In genomic region chr2:5695641-5696350, GRCh38 we compare ENCODE assay signal across 9 cellular contexts. TPM values are rescaled to one million over a fixed set of nuclear protein-coding genes. Genes with fewer than 3 reads are reported as not detected.
DNase-seq lines count a peak whose midpoint lies in the region; ATAC-seq, FAIRE-seq and TF ChIP-seq lines count a peak whose summit lies in the region.
"Had no signal": no experiment of that assay in that cellular context is flagged by ENCODE, and none has a peak within 500 bp of the region (broad histone marks: within the 10 kb centered on the region; RNA-seq: fewer than 3 reads in every experiment).

No MANE protein-coding gene starts in this region.

- H3F3A ChIP-seq in GM23338 (replicated peaks; ENCODE audit: low read depth) = 0 out of 2 replicates have a peak, but pooled peaks cover 2% of the 10 kb centered on the region

- H3K36me3 ChIP-seq in GM23338 (ENCODE audit: insufficient read depth) (no peaks in the 10 kb centered on the region), kidney epithelial cell (ENCODE audit: control insufficient read depth, insufficient read depth, low read length) (no peaks in the 10 kb centered on the region)
- H3K36me3 ChIP-seq: neutrophil had no signal

- H3K79me2 ChIP-seq in GM23338 (replicated peaks; ENCODE audit: insufficient read depth) = peaks cover 56% of the 10 kb centered on the region

- peaks cover 9% of the 10 kb centered on the region for H3K9me3 Mint-ChIP-seq in GM23338
- no peaks in the 10 kb centered on the region for H3K9me3 Mint-ChIP-seq in activated CD8-positive, alpha-beta T cell treated with anti-CD3 and anti-CD28 coated beads for 36 hours

- H2AFZ ChIP-seq in GM23338 = no peak overlapping the region

- ATAC-seq in A549 (peak in 1 of 2 experiments; percentile 34; a peak in 3 of 6 replicates), GM23338 (peak; percentile 8), GM18867 (IDR thresholded peaks at IDR 0.05; ENCODE audit: unreplicated experiment) (no peak), GM19397 (IDR thresholded peaks at IDR 0.05; ENCODE audit: unreplicated experiment) (no peak)
- no peak for ATAC-seq in activated CD8-positive, alpha-beta T cell treated with anti-CD3 and anti-CD28 coated beads for 36 hours

- no peak overlapping the region for H3K4me3 ChIP-seq in A549
- H3K4me3 ChIP-seq in GM23338 = peak overlapping the region; percentile 97
- H3K4me3 ChIP-seq in kidney epithelial cell (ENCODE audit: low read depth, low read length) = peak overlapping the region; percentile 68

- POLR2A ChIA-PET in A549 (lab: Yijun Ruan, JAX) = no interaction called here
- POLR2A ChIA-PET in activated CD8-positive, alpha-beta T cell treated with anti-CD3 and anti-CD28 coated beads for 36 hours (lab: Charles Lee) = no interaction called here

- WGBS in A549 (ENCODE audit: missing lambda C conversion rate) = 12% methylated on average over 41 of the region's 41 CpGs

- H3K4me2 ChIP-seq in A549 = peak overlapping the region; percentile 51
- H3K4me2 ChIP-seq in GM23338 = peak overlapping the region; percentile 96

- TF ChIP-seq CTCF in A549 (IDR thresholded peaks at IDR 0.05) (no peak), GM23338 (conservative IDR thresholded peaks at IDR 0.05; ENCODE audit: low read depth in 2 of 2) (no peak), kidney epithelial cell (IDR thresholded peaks at IDR 0.05; ENCODE audit: insufficient read depth, low read length, poor library complexity, severe bottlenecking) (peak; percentile 2)
- no peak for TF ChIP-seq CTCF in activated CD8-positive, alpha-beta T cell treated with anti-CD3 and anti-CD28 coated beads for 36 hours (IDR thresholded peaks at IDR 0.05)

- TF ChIP-seq EP300 in A549 (IDR thresholded peaks at IDR 0.05) = no peak

- H3K27me3 ChIP-seq in GM23338 (ENCODE audit: insufficient read depth) (peaks cover 23% of the 10 kb centered on the region), kidney epithelial cell (ENCODE audit: control insufficient read depth, insufficient read depth, low read length) (no peaks in the 10 kb centered on the region)

- no peak overlapping the region for H3K27ac ChIP-seq in A549
- peak overlapping the region; percentile 16; the same call in 1 of the 2 replicates for H3K27ac ChIP-seq in GM23338 (ENCODE audit: low read depth)
- H3K27ac ChIP-seq: neutrophil had no signal

- no peaks in the 10 kb centered on the region for H3K9me2 ChIP-seq in GM23338 (ENCODE audit: insufficient read depth)

- no peak for TF ChIP-seq POLR2A in A549 (IDR thresholded peaks at IDR 0.05; ENCODE audit: low read length)

- H3K27ac Mint-ChIP-seq in GM23338 = peak overlapping the region; percentile 87
- H3K27ac Mint-ChIP-seq in activated CD8-positive, alpha-beta T cell treated with anti-CD3 and anti-CD28 coated beads for 36 hours = no peak overlapping the region

- H4K20me1 ChIP-seq in GM23338 (replicated peaks; ENCODE audit: insufficient read depth) = peaks cover 21% of the 10 kb centered on the region

- H3K4me3 Mint-ChIP-seq in GM23338 = peak overlapping the region; percentile 94
- peak overlapping the region; percentile 26 for H3K4me3 Mint-ChIP-seq in activated CD8-positive, alpha-beta T cell treated with anti-CD3 and anti-CD28 coated beads for 36 hours

- no peak for FAIRE-seq in A549 (lab: Jason Lieb, UNC)

- H3K4me1 ChIP-seq in A549 (no peaks in the 10 kb centered on the region), GM23338 (ENCODE audit: insufficient read depth) (peaks cover 38% of the 10 kb centered on the region)

- CTCF ChIA-PET in A549 (lab: Yijun Ruan, JAX) = interaction anchor here (1.0 kb wide), 1 partner anchor 11 kb away, joined by 3 read pairs; no protein-coding TSS in a partner anchor
- CTCF ChIA-PET in activated CD8-positive, alpha-beta T cell treated with anti-CD3 and anti-CD28 coated beads for 36 hours (lab: Charles Lee) = no interaction called here

- H3K36me3 Mint-ChIP-seq in GM23338 (ENCODE audit: low read depth) = peaks cover 18% of the 10 kb centered on the region
- H3K36me3 Mint-ChIP-seq in activated CD8-positive, alpha-beta T cell treated with anti-CD3 and anti-CD28 coated beads for 36 hours (ENCODE audit: low read depth) = peaks cover 1% of the 10 kb centered on the region

- H3K4me1 Mint-ChIP-seq in GM23338 = peaks cover 38% of the 10 kb centered on the region
- H3K4me1 Mint-ChIP-seq in activated CD8-positive, alpha-beta T cell treated with anti-CD3 and anti-CD28 coated beads for 36 hours (ENCODE audit: low read depth) = peaks cover 11% of the 10 kb centered on the region

- DNase-seq in A549 (ENCODE audit: low read depth in 1 of 2, low spot score in 1 of 2) (no peak), GM23338 (ENCODE audit: low spot score) (peak; percentile 67), kidney epithelial cell (ENCODE audit: low read depth) (no peak), NCI-H226 (no peak), ureter (ENCODE audit: low spot score) (no peak)
- no peak for DNase-seq in activated CD8-positive, alpha-beta T cell treated with anti-CD3 and anti-CD28 coated beads for 36 hours

- H3K27me3 Mint-ChIP-seq in GM23338 (ENCODE audit: insufficient read depth, low read depth, poor library complexity) = peaks cover 24% of the 10 kb centered on the region
- H3K27me3 Mint-ChIP-seq in activated CD8-positive, alpha-beta T cell treated with anti-CD3 and anti-CD28 coated beads for 36 hours = peaks cover 54% of the 10 kb centered on the region

- TF ChIP-seq RAD21 in A549 (conservative IDR thresholded peaks at IDR 0.05 in 1 of 2, IDR thresholded peaks at IDR 0.05 in 1 of 2) = no peak

- H3K9me3 ChIP-seq in A549 = no peaks in the 10 kb centered on the region; the same call in 2 of the 3 replicates
- H3K9me3 ChIP-seq: neutrophil had no signal

- intact Hi-C loops in activated CD8-positive, alpha-beta T cell treated with anti-CD3 and anti-CD28 coated beads for 36 hours (cut with micrococcal nuclease) = no loop called here

TF ChIP-seq in A549, 52 proteins besides CTCF, POLR2A, EP300 and RAD21 (continues in another document):
- no peak for TF ChIP-seq ELK1 (IDR thresholded peaks at IDR 0.05; ENCODE audit: low read depth, low read length)
- TF ChIP-seq USF2 (IDR thresholded peaks at IDR 0.05) = no peak
- TF ChIP-seq EHF (CRISPR knock-in tag; IDR thresholded peaks at IDR 0.05) = no peak
- TF ChIP-seq MYC (IDR thresholded peaks at IDR 0.05; ENCODE audit: borderline replicate concordance, low read length) = no peak
- no peak for TF ChIP-seq FOXS1 (CRISPR knock-in tag; IDR thresholded peaks at IDR 0.05)
- no peak for TF ChIP-seq HEYL (CRISPR knock-in tag; IDR thresholded peaks at IDR 0.05)
- TF ChIP-seq SREBF2 (IDR thresholded peaks at IDR 0.05) = no peak
- no peak for TF ChIP-seq HDAC2 (IDR thresholded peaks at IDR 0.05)

TF ChIP-seq in GM23338, 12 proteins besides CTCF, POLR2A, EP300 and RAD21:
- no peak for TF ChIP-seq ETS1 (IDR thresholded peaks at IDR 0.05)
- peak; percentile 62 for TF ChIP-seq POLR2AphosphoS5 (IDR thresholded peaks at IDR 0.05; ENCODE audit: low read depth)

RNA-seq across cellular contexts. Expression of gene SOX11, which starts 3.6 kb away (rescaled TPM):
- polyA plus RNA-seq in A549 (2011; rRNA removed) = not detected in 2 replicates
- polyA plus RNA-seq in A549 (2012; cell fraction: cytosol; rRNA removed) = under 0.01 TPM in 1 of 2 replicates, not detected in the other
- not detected in 2 replicates for polyA plus RNA-seq in A549 (2012; cell fraction: nucleus; rRNA removed)
- polyA plus RNA-seq in A549 (2017; fragmentation: RNase III; extraction: RNeasy Plus Mini Kit Qiagen cat#74134 plus additional on column Dnase treatment) = not detected in 3 replicates
- polyA minus RNA-seq in A549 (2011; rRNA and poly(A)+ RNA removed) = under 0.01 TPM in 1 of 2 replicates, not detected in the other
- total RNA-seq in GM23338 (2014; rRNA removed; shearing (Covaris generic)) = 26.3 and 26.5 TPM in 2 replicates
- polyA plus RNA-seq in GM23338 (2016; fragmentation: Nextera tagmentation; extraction: Ambion mirVana) = 33.2 and 34.0 TPM in 2 replicates
- not detected for total RNA-seq in activated CD8-positive, alpha-beta T cell treated with anti-CD3 and anti-CD28 coated beads for 36 hours
- 75.6 and 81.7 TPM in 2 replicates for total RNA-seq in kidney epithelial cell
- total RNA-seq in ureter = not detected

Comparison
In these comparisons a context has a peak if more than half of its experiments do, and no peak if none do; other contexts are left out.
1. RNA of gene SOX11, which starts 3.6 kb away (total RNA-seq): 75.6 to 81.7 TPM in kidney epithelial cell and 26.3 to 26.5 TPM in GM23338; not detected in activated CD8-positive, alpha-beta T cell treated with anti-CD3 and anti-CD28 coated beads for 36 hours and not detected in ureter (single experiment); every median in the first group is over 10 times any median in the second.